Comparison of ENCODE assay signal across 19 cellular contexts in genomic region chr9:4497395-4497794, GRCh38. TPM values are rescaled to one million over a fixed set of nuclear protein-coding genes. Genes with fewer than 3 reads are reported as not detected.
A peak's percentile ranks its signal among the peaks of the same experiment; 100 is the strongest.
DNase-seq lines count a peak whose midpoint lies in the region; ATAC-seq and TF ChIP-seq lines count a peak whose summit lies in the region.
"Had no signal": no experiment of that assay in that cellular context is flagged by ENCODE, and none has a peak within 500 bp of the region (broad histone marks: within the 10 kb centered on the region; RNA-seq: fewer than 3 reads in every experiment).

No MANE protein-coding gene starts in this region.

- intact Hi-C loops in Calu3 (cut with micrococcal nuclease; ENCODE audit: unreplicated experiment) (loop anchor here (10.0 kb wide), 1 partner anchor 47 kb away; no protein-coding TSS in a partner anchor), thyroid gland (cut with DNase I) (no loop called here)

- H3K27me3 Mint-ChIP-seq in Calu3 (ENCODE audit: unreplicated experiment) (no peaks in the 10 kb centered on the region), WTC11 (ENCODE audit: low read depth) (peaks cover 2% of the 10 kb centered on the region; the same call in 1 of the 2 replicates)

- H3K23ac ChIP-seq in mesenchymal stem cell (ENCODE audit: low read length in 2 of 2) = no peak overlapping the region

- no peak overlapping the region for H3K4ac ChIP-seq in mesenchymal stem cell (ENCODE audit: low read depth in 1 of 2, low read length in 2 of 2)

- H3K4me3 Mint-ChIP-seq in Calu3 (ENCODE audit: low read depth, unreplicated experiment) (peak overlapping the region; percentile 86), WTC11 (no peak overlapping the region)
- H3K4me3 Mint-ChIP-seq: B cell had no signal

- WGBS in mesenchymal stem cell = no CpG with 5 or more reads among the region's 1 CpG
- WGBS in thyroid gland, 2 donors = 0 to 53% methylated on average over 1 of the region's 1 CpG

- H3K9me3 Mint-ChIP-seq in Calu3 (ENCODE audit: low read depth, unreplicated experiment) (no peaks in the 10 kb centered on the region), WTC11 (no peaks in the 10 kb centered on the region)

- ATAC-seq in WTC11 = no peak

- H4K91ac ChIP-seq in mesenchymal stem cell (ENCODE audit: low read length) = no peak overlapping the region

- no peak overlapping the region for H3K14ac ChIP-seq in mesenchymal stem cell (ENCODE audit: low read length in 2 of 2)

- BruUV-seq in Calu3 (replicated peaks; lab: Mats Ljungman, UMichigan) = no TSS peak

- no peak overlapping the region for H3K4me3 ChIP-seq in mesenchymal stem cell (ENCODE audit: insufficient read depth in 1 of 2, low read depth in 1 of 2, low read length in 2 of 2)
- H3K4me3 ChIP-seq in thyroid gland (replicated peaks in 1 of 3) = no peak overlapping the region
- H3K4me3 ChIP-seq: Peyer's patch, SJCRH30 had no signal

- CTCF ChIA-PET in Calu3 (lab: Charles Lee) = interaction anchor here (1.3 kb wide), 1 partner anchor 13 kb away, joined by 3 read pairs; no protein-coding TSS in a partner anchor
- CTCF ChIA-PET in WTC11 (lab: Charles Lee) = no interaction called here

- H3K18ac ChIP-seq in mesenchymal stem cell (ENCODE audit: low read depth in 1 of 2, low read length in 2 of 2) = no peak overlapping the region

- no peak overlapping the region for H4K8ac ChIP-seq in mesenchymal stem cell (ENCODE audit: low read length)

- H2BK15ac ChIP-seq in mesenchymal stem cell (ENCODE audit: low read depth, poor library complexity, severe bottlenecking) = no peak overlapping the region

- H3K36me3 Mint-ChIP-seq in Calu3 (ENCODE audit: insufficient read depth, unreplicated experiment) (peaks cover 32% of the 10 kb centered on the region), WTC11 (no peaks in the 10 kb centered on the region)
- H3K36me3 Mint-ChIP-seq: CD14-positive monocyte had no signal

- H3K9me3 ChIP-seq in mesenchymal stem cell (ENCODE audit: control insufficient read depth, low read length) = no peaks in the 10 kb centered on the region
- H3K9me3 ChIP-seq in thyroid gland = no peaks in the 10 kb centered on the region
- H3K9me3 ChIP-seq: Peyer's patch, SJCRH30 had no signal

- H3K79me1 ChIP-seq in mesenchymal stem cell (replicated peaks; ENCODE audit: low read length, poor library complexity, severe bottlenecking) = peaks cover 24% of the 10 kb centered on the region

- no peaks in the 10 kb centered on the region for H3K27me3 ChIP-seq in mesenchymal stem cell (ENCODE audit: control insufficient read depth in 1 of 2, insufficient read depth in 1 of 2, low read length in 2 of 2)
- no peaks in the 10 kb centered on the region for H3K27me3 ChIP-seq in thyroid gland
- H3K27me3 ChIP-seq: Peyer's patch had no signal

- POLR2A ChIA-PET in WTC11 (lab: Charles Lee) = no interaction called here

- H3K27ac ChIP-seq in mesenchymal stem cell (ENCODE audit: low read length, poor library complexity, severe bottlenecking) = no peak overlapping the region
- peak overlapping the region; percentile 2 to 77 (median 6) for H3K27ac ChIP-seq in thyroid gland
- H3K27ac ChIP-seq: SJCRH30 had no signal

- H3K36me3 ChIP-seq in mesenchymal stem cell (ENCODE audit: control insufficient read depth in 1 of 2, insufficient read depth in 2 of 2, low read depth in 1 of 2, low read length in 2 of 2) = peaks cover 3 to 11% of the 10 kb centered on the region in 2 experiments
- H3K36me3 ChIP-seq in thyroid gland = no peaks in the 10 kb centered on the region
- H3K36me3 ChIP-seq: Peyer's patch, SJCRH30 had no signal

- H3K4me1 Mint-ChIP-seq in Calu3 (ENCODE audit: low read depth, unreplicated experiment) = peaks cover 43% of the 10 kb centered on the region
- peaks cover 23% of the 10 kb centered on the region for H3K4me1 Mint-ChIP-seq in WTC11
- H3K4me1 Mint-ChIP-seq: B cell, CD14-positive monocyte had no signal

- no peak overlapping the region for H2AFZ ChIP-seq in mesenchymal stem cell (ENCODE audit: low read depth, low read length)

- H3K27ac Mint-ChIP-seq in Calu3 (ENCODE audit: unreplicated experiment) (peak overlapping the region; percentile 68), WTC11 (peak overlapping the region; percentile 64; the same call in 1 of the 2 replicates)
- H3K27ac Mint-ChIP-seq: B cell, CD14-positive monocyte had no signal

- no peak overlapping the region for H2AK5ac ChIP-seq in mesenchymal stem cell (ENCODE audit: low read length, severe bottlenecking)

- no peak overlapping the region for H2BK120ac ChIP-seq in mesenchymal stem cell (ENCODE audit: low read depth, low read length)

- no peak for TF ChIP-seq CTCF in Calu3 (IDR thresholded peaks at IDR 0.05; ENCODE audit: unreplicated experiment)
- no peak for TF ChIP-seq CTCF in WTC11 (IDR thresholded peaks at IDR 0.05)
- no peak for TF ChIP-seq CTCF in thyroid gland (IDR thresholded peaks at IDR 0.05)

- no peak for DNase-seq in Calu3
- DNase-seq in WTC11 (ENCODE audit: low spot score) = no peak
- DNase-seq in mesenchymal stem cell = no peak
- DNase-seq in thyroid gland = no peak
- no peak for DNase-seq in T-helper 1 cell
- DNase-seq in HuH-7.5 (ENCODE audit: low spot score) = no peak
- no peak for DNase-seq in NCI-H2107 (lab: John Stamatoyannopoulos, UW)
- DNase-seq: GOT3, Kasumi-1, NCI-H1694, NCI-H2081, NCI-H2171 treated with DMSO at 0.1 percent for 48 hours, NCI-H524 treated with DMSO at 0.1 percent for 48 hours, NCI-H82, Peyer's patch, SJCRH30 had no signal

- H2BK5ac ChIP-seq in mesenchymal stem cell (ENCODE audit: low read depth, low read length, poor library complexity, severe bottlenecking) = no peak overlapping the region

- H3K4me1 ChIP-seq in mesenchymal stem cell (ENCODE audit: control insufficient read depth, insufficient read depth, low read depth, low read length) (peaks cover 18% of the 10 kb centered on the region), thyroid gland (peaks cover 51 to 53% of the 10 kb centered on the region in 2 donors)
- H3K4me1 ChIP-seq: SJCRH30 had no signal

- H2BK12ac ChIP-seq in mesenchymal stem cell (ENCODE audit: low read length in 2 of 2) = no peak overlapping the region

- H3K9ac ChIP-seq in mesenchymal stem cell (ENCODE audit: low read length) = peak overlapping the region; percentile 60

- TF ChIP-seq POLR2A in thyroid gland (IDR thresholded peaks at IDR 0.05) = no peak

- H3K4me2 ChIP-seq in mesenchymal stem cell (ENCODE audit: low read length, poor library complexity, severe bottlenecking) = no peak overlapping the region

TF ChIP-seq in WTC11, 78 proteins besides CTCF, POLR2A, EP300 and RAD21 (continues in another document):
- no peak for TF ChIP-seq AR (CRISPR knock-in tag; IDR thresholded peaks at IDR 0.05)
- no peak for TF ChIP-seq IRF2 (CRISPR knock-in tag; IDR thresholded peaks at IDR 0.05; ENCODE audit: borderline replicate concordance, low read depth)
- TF ChIP-seq ARID4B (CRISPR knock-in tag; IDR thresholded peaks at IDR 0.05; ENCODE audit: borderline replicate concordance) = no peak
- TF ChIP-seq FOXJ3 (CRISPR knock-in tag; IDR thresholded peaks at IDR 0.05; ENCODE audit: borderline replicate concordance) = no peak

RNA-seq across cellular contexts. Expression of gene SLC1A1, which starts 7.1 kb away (rescaled TPM):
- total RNA-seq in Calu3 (2022) = 71.6 and 81.4 TPM in 2 replicates
- 7.0 to 8.5 TPM (median 7.1 TPM) in 3 replicates for total RNA-seq in WTC11 (2021)
- polyA plus RNA-seq in mesenchymal stem cell (2013, experiment 1 of 2) = 3.6 TPM
- polyA plus RNA-seq in mesenchymal stem cell (2013, experiment 2 of 2) = 3.8 TPM
- 10 to 100 TPM; 48.4 to 56.7 (median 49.7) TPM for total RNA-seq in thyroid gland
- total RNA-seq: OCI-LY7, SJCRH30 had no signal
- polyA plus RNA-seq: CD14-positive monocyte had no signal
